26 cellular contexts compared by ENCODE assay signal in genomic region chr12:51429705-51430104, GRCh38.
"Had no signal": no experiment of that assay in that cellular context is flagged by ENCODE, and none has a peak within 500 bp of the region (broad histone marks: within the 10 kb centered on the region; RNA-seq: fewer than 3 reads in every experiment).

No MANE protein-coding gene starts in this region.

- H3K36me3 ChIP-seq: colonic mucosa, left ventricle myocardium inferior, prostate gland, thoracic aorta, upper lobe of left lung had no signal

- H3K4me2 ChIP-seq: hepatocyte had no signal

- H3K27me3 Mint-ChIP-seq: activated B cell treated with CpG ODN at 0.5 μM for 24 hours; activated CD4-positive, alpha-beta T cell treated with anti-CD3 and anti-CD28 coated beads for 36 hours; effector memory CD8-positive, alpha-beta T cell; natural killer cell treated with Interleukin-12 subunit alpha and Interleukin-12 subunit beta and Interleukin-15 and Interleukin-18, amount 100 ng/mL, for 72 hours had no signal

- H3K27ac Mint-ChIP-seq: activated B cell treated with CpG ODN at 0.5 μM for 24 hours; activated CD4-positive, alpha-beta T cell treated with anti-CD3 and anti-CD28 coated beads for 36 hours; activated naive CD8-positive, alpha-beta T cell treated with anti-CD3 and anti-CD28 coated beads, Interleukin-2, amount 10 ng/mL, durations not matched to agents 7 days and 5 days; activated T-helper 2 cell treated with anti-CD3 and anti-CD28 coated beads, Interferon-gamma antibody, Interleukin-2, Interleukin-4, amounts not matched to agents 10 μg/mL and 5 μg/mL and 100 μg/mL, durations not matched to agents 14 hours and 24 hours and 36 hours; effector memory CD8-positive, alpha-beta T cell; immature natural killer cell; natural killer cell treated with Interleukin-12 subunit alpha and Interleukin-12 subunit beta and Interleukin-15 and Interleukin-18, amount 100 ng/mL, for 72 hours had no signal

- H3K9me3 Mint-ChIP-seq: activated B cell treated with CpG ODN at 0.5 μM for 24 hours; activated T-cell treated with anti-CD3 and anti-CD28 coated beads, Interleukin-2, amount 50 U/mL, for 4 hours; activated T-helper 2 cell treated with anti-CD3 and anti-CD28 coated beads, Interferon-gamma antibody, Interleukin-2, Interleukin-4, amounts not matched to agents 10 μg/mL and 5 μg/mL and 100 μg/mL, durations not matched to agents 14 hours and 24 hours and 36 hours; effector memory CD8-positive, alpha-beta T cell; immature natural killer cell; natural killer cell treated with Interleukin-12 subunit alpha and Interleukin-12 subunit beta and Interleukin-15 and Interleukin-18, amount 100 ng/mL, for 72 hours had no signal

- H3K4me1 ChIP-seq: prostate gland had no signal

- H3K27ac ChIP-seq: colonic mucosa, hepatocyte, left ventricle myocardium inferior, prostate gland, thoracic aorta, upper lobe of left lung had no signal

- H2AFZ ChIP-seq: hepatocyte had no signal

- H3K79me2 ChIP-seq: hepatocyte had no signal

- H3K9me3 ChIP-seq: colonic mucosa, left ventricle myocardium inferior, prostate gland, thoracic aorta, upper lobe of left lung had no signal

- H3K4me3 ChIP-seq: colonic mucosa, dorsolateral prefrontal cortex, hepatocyte, left ventricle myocardium inferior, prostate gland, thoracic aorta, upper lobe of left lung had no signal

- H3K4me3 Mint-ChIP-seq: activated B cell treated with CpG ODN at 0.5 μM for 24 hours; activated CD4-positive, alpha-beta T cell treated with anti-CD3 and anti-CD28 coated beads for 36 hours; activated naive CD8-positive, alpha-beta T cell treated with anti-CD3 and anti-CD28 coated beads, Interleukin-2, amount 10 ng/mL, durations not matched to agents 7 days and 5 days; activated T-cell treated with anti-CD3 and anti-CD28 coated beads, Interleukin-2, amount 50 U/mL, for 4 hours; effector memory CD8-positive, alpha-beta T cell; immature natural killer cell; natural killer cell treated with Interleukin-12 subunit alpha and Interleukin-12 subunit beta and Interleukin-15 and Interleukin-18, amount 100 ng/mL, for 72 hours had no signal

- H3K36me3 Mint-ChIP-seq: natural killer cell treated with Interleukin-12 subunit alpha and Interleukin-12 subunit beta and Interleukin-15 and Interleukin-18, amount 100 ng/mL, for 72 hours had no signal

- DNase-seq: activated B cell treated with CpG ODN at 0.5 μM for 24 hours; activated CD4-positive, alpha-beta T cell treated with anti-CD3 and anti-CD28 coated beads for 36 hours; activated CD4-positive, alpha-beta T cell treated with anti-CD3 and anti-CD28 coated beads, Interleukin-2, amount 50 U/mL, for 48 hours; activated CD8-positive, alpha-beta memory T cell treated with anti-CD3 and anti-CD28 coated beads, Interleukin-2, amount 50 U/mL, for 48 hours; activated naive CD4-positive, alpha-beta T cell; activated naive CD8-positive, alpha-beta T cell treated with anti-CD3 and anti-CD28 coated beads, Interleukin-2, amount 10 ng/mL, durations not matched to agents 7 days and 5 days; activated T-cell treated with anti-CD3 and anti-CD28 coated beads, Interleukin-2, amount 50 U/mL, for 4 hours; amniotic stem cell; dorsolateral prefrontal cortex; effector memory CD8-positive, alpha-beta T cell; foreskin melanocyte; immature natural killer cell; kidney glomerular epithelial cell; left ventricle myocardium inferior; midbrain; stimulated activated CD4-positive, alpha-beta T cell treated with anti-CD3 and anti-CD28 coated beads, Interleukin-2, amount 100 ng/mL, for 48 hours; stimulated activated CD8-positive, alpha-beta memory T cell treated with anti-CD3 and anti-CD28 coated beads, Interleukin-4, amount 100 ng/mL, for 48 hours; stimulated activated naive CD4-positive, alpha-beta T cell; upper lobe of left lung had no signal

- H3K27me3 ChIP-seq: colonic mucosa, dorsolateral prefrontal cortex, hepatocyte had no signal

- ATAC-seq: activated CD4-positive, alpha-beta T cell treated with anti-CD3 and anti-CD28 coated beads for 36 hours; activated T-cell treated with anti-CD3 and anti-CD28 coated beads, Interleukin-2, amount 50 U/mL, for 4 hours; effector memory CD8-positive, alpha-beta T cell; esophagus mucosa; natural killer cell treated with Interleukin-12 subunit alpha and Interleukin-12 subunit beta and Interleukin-15 and Interleukin-18, amount 100 ng/mL, for 72 hours had no signal
